In the genomic region with DNA sequence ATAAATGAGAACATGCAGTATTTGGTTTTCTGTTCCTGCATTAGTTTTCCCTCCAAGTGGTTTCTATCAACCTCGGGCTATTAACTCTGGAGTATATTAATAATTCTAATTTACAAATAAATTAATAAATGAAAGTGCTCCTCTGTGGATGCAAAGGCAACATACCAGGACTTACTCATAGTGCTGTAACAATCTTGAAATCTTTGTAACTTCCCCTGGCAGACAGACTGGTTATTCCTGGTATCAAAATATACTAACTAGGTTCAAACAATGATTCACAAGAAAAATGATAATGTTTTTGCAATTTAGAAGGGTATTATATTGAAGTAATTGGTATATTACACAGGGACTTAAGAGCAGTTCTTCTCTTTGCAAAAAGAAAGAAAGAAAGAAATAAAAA, we compare ENCODE assay signal across 24 cellular contexts.
A peak's percentile ranks its signal among the peaks of the same experiment; 100 is the strongest.
DNase-seq lines count a peak whose midpoint lies in the region; ATAC-seq, FAIRE-seq and TF ChIP-seq lines count a peak whose summit lies in the region.
"Had no signal": no experiment of that assay in that cellular context is flagged by ENCODE, and none has a peak within 500 bp of the region (broad histone marks: within the 10 kb centered on the region; RNA-seq: fewer than 3 reads in every experiment).

No MANE protein-coding gene starts in this region.

- intact Hi-C loops in PC-9 (cut with micrococcal nuclease; ENCODE audit: unreplicated experiment) (no loop called here), cardiac septum (cut with DNase I) (no loop called here), thyroid gland (cut with DNase I) (no loop called here)

- H3K4me3 ChIP-seq in PC-9 (no peak overlapping the region), bronchial epithelial cell (ENCODE audit: low read depth, low read length) (no peak overlapping the region), skeletal muscle satellite cell (ENCODE audit: low read length) (no peak overlapping the region), thyroid gland (replicated peaks in 1 of 3) (no peak overlapping the region)
- H3K4me3 ChIP-seq: GM12878, Peyer's patch, SK-N-MC had no signal

- H3K9ac ChIP-seq in skeletal muscle satellite cell (ENCODE audit: low read depth, low read length): no peak overlapping the region
- H3K9ac ChIP-seq: KMS-11 had no signal

- H3K4me1 ChIP-seq in PC-9 (replicated peaks; ENCODE audit: insufficient read depth): peaks cover 30% of the 10 kb centered on the region
- peaks cover 7% of the 10 kb centered on the region for H3K4me1 ChIP-seq in skeletal muscle satellite cell (ENCODE audit: control insufficient read depth, insufficient read depth, low read length)
- no peaks in the 10 kb centered on the region for H3K4me1 ChIP-seq in thyroid gland
- H3K4me1 ChIP-seq: Peyer's patch had no signal

- DNase-seq in PC-9 (peak in 1 of 2 experiments; percentile 71), bronchial epithelial cell (ENCODE audit: low read depth) (peak; percentile 83), fibroblast of peridontal ligament (ENCODE audit: extremely low read depth) (peak; percentile 64), cardiac septum (ENCODE audit: low spot score) (no peak), D721Med (ENCODE audit: insufficient read length, low spot score) (no peak), thyroid gland (no peak)
- DNase-seq: Calu3; CD4-positive, alpha-beta memory T cell; DMS79; GOT3; NCI-H1048; NCI-H1436 treated with DMSO at 0.1 percent for 48 hours; NCI-H2081 treated with DMSO at 0.1 percent for 48 hours; NCI-H510A treated with DMSO at 0.1 percent for 48 hours; NCI-H82; Peyer's patch; Right ventricle myocardium superior had no signal

- TF ChIP-seq CTCF in PC-9 (conservative IDR thresholded peaks at IDR 0.05) (no peak), bronchial epithelial cell (IDR thresholded peaks at IDR 0.05; ENCODE audit: insufficient read depth, low read length, severe bottlenecking) (no peak), D721Med (IDR thresholded peaks at IDR 0.05; ENCODE audit: insufficient read depth, missing control alignments) (no peak), thyroid gland (IDR thresholded peaks at IDR 0.05) (no peak)

- peaks cover 5% of the 10 kb centered on the region; the same call in 1 of the 2 replicates for H3F3A ChIP-seq in PC-9 (ENCODE audit: insufficient read depth, low read depth)

- no peak for FAIRE-seq in bronchial epithelial cell (lab: Jason Lieb, UNC)
- FAIRE-seq in D721Med (lab: Jason Lieb, UNC): no peak
- FAIRE-seq: G401.6, GM12878, HepG2 had no signal

- TF ChIP-seq POLR2A in thyroid gland (IDR thresholded peaks at IDR 0.05): no peak

- H3K36me3 ChIP-seq in PC-9 (ENCODE audit: low read depth): no peaks in the 10 kb centered on the region
- no peaks in the 10 kb centered on the region for H3K36me3 ChIP-seq in bronchial epithelial cell (ENCODE audit: control insufficient read depth, insufficient read depth, low read length)
- peaks cover 16% of the 10 kb centered on the region for H3K36me3 ChIP-seq in skeletal muscle satellite cell (ENCODE audit: insufficient read depth, low read length)
- H3K36me3 ChIP-seq in thyroid gland: no peaks in the 10 kb centered on the region
- H3K36me3 ChIP-seq: Peyer's patch had no signal

- no peak overlapping the region for H2AFZ ChIP-seq in PC-9

- POLR2A ChIA-PET in PC-9 (lab: Charles Lee; ENCODE audit: unreplicated experiment): no interaction called here

- H3K27ac ChIP-seq in PC-9: peak overlapping the region; percentile 85
- no peak overlapping the region for H3K27ac ChIP-seq in thyroid gland
- H3K27ac ChIP-seq: KMS-11, Peyer's patch, SK-N-MC had no signal

- no peaks in the 10 kb centered on the region for H3K9me3 ChIP-seq in PC-9 (ENCODE audit: insufficient read depth, low read depth)
- H3K9me3 ChIP-seq in skeletal muscle satellite cell (replicated peaks; ENCODE audit: low read length): no peaks in the 10 kb centered on the region
- no peaks in the 10 kb centered on the region for H3K9me3 ChIP-seq in thyroid gland
- H3K9me3 ChIP-seq: Peyer's patch had no signal

- H4K20me1 ChIP-seq in PC-9 (ENCODE audit: insufficient read depth): no peaks in the 10 kb centered on the region

- no peaks in the 10 kb centered on the region for H3K27me3 ChIP-seq in PC-9 (ENCODE audit: insufficient read depth, low read depth)
- no peaks in the 10 kb centered on the region for H3K27me3 ChIP-seq in bronchial epithelial cell (ENCODE audit: control insufficient read depth, insufficient read depth, low read length)
- H3K27me3 ChIP-seq in skeletal muscle satellite cell (ENCODE audit: control insufficient read depth, insufficient read depth, low read length): no peaks in the 10 kb centered on the region
- no peaks in the 10 kb centered on the region for H3K27me3 ChIP-seq in thyroid gland
- H3K27me3 ChIP-seq: Peyer's patch had no signal

- 66 to 85% methylated on average over 1 of the region's 1 CpG for WGBS in thyroid gland, 2 donors

- H3K9me2 ChIP-seq in PC-9 (ENCODE audit: insufficient read depth): no peaks in the 10 kb centered on the region

- CTCF ChIA-PET in PC-9 (lab: Charles Lee): no interaction called here

- ATAC-seq in GM21825 (IDR thresholded peaks at IDR 0.05; ENCODE audit: unreplicated experiment): no peak
- ATAC-seq: GM12878, HepG2 had no signal

- no TSS peak for BruUV-seq in PC-9 (replicated peaks; lab: Mats Ljungman, UMichigan)

- no peaks in the 10 kb centered on the region for H3K79me2 ChIP-seq in PC-9 (ENCODE audit: low read depth)

- H3K4me2 ChIP-seq in PC-9 (peak overlapping the region; percentile 32), skeletal muscle satellite cell (ENCODE audit: low read length) (peak overlapping the region; percentile 3)
- H3K4me2 ChIP-seq: KMS-11 had no signal

Comparison
In these comparisons a context has a peak if more than half of its experiments do, and no peak if none do; other contexts are left out.
1. DNase-seq: peak in bronchial epithelial cell (single experiment) and fibroblast of peridontal ligament (single experiment); none in cardiac septum (single experiment), D721Med (single experiment) and thyroid gland (0 of 2).